ENCODE assay signal across 15 cellular contexts in the genomic region with DNA sequence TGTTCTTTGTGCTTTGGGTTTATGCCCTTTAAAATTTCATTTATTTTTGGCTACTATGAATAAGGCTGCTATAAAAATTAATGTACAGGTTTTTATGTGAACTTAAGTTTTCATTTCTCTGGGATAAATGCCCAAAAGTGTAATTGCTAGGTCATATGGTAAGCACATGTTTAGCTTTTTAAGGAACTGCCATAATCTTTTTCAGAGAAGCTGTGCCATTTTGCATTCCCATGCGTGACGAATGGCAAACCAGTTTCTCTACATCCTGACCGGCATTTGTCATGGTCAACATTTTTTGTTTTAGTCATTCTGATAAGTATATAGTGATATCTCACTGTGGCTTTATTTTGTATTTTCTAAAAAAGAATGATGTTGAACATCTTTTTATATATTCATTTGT.
"Had no signal": no experiment of that assay in that cellular context is flagged by ENCODE, and none has a peak within 500 bp of the region (broad histone marks: within the 10 kb centered on the region; RNA-seq: fewer than 3 reads in every experiment).

No MANE protein-coding gene starts in this region.

- H3K4me3 ChIP-seq: breast epithelium, esophagus squamous epithelium, lung, neural progenitor cell, pancreas, skin epidermis, thoracic aorta, uterus had no signal

- H3K36me3 Mint-ChIP-seq: activated naive CD4-positive, alpha-beta T cell treated with anti-CD3 and anti-CD28 coated beads, Interleukin-2, amount 50 U/mL, for 72 hours; neural progenitor cell had no signal

- DNase-seq: activated T-cell treated with anti-CD3 and anti-CD28 coated beads, Interleukin-2, amount 50 U/mL, for 1 hour; esophagus squamous epithelium; left cardiac atrium; midbrain; pancreas; stimulated activated CD4-positive, alpha-beta T cell treated with anti-CD3 and anti-CD28 coated beads, Interleukin-4, amount 100 ng/mL, for 4 hours; stimulated activated naive CD8-positive, alpha-beta T cell treated with anti-CD3 and anti-CD28 coated beads, Interleukin-15, amount 100 ng/mL, for 72 hours; uterus had no signal

- H3K27ac Mint-ChIP-seq: activated naive CD4-positive, alpha-beta T cell treated with anti-CD3 and anti-CD28 coated beads, Interleukin-2, amount 50 U/mL, for 72 hours; neural progenitor cell; stimulated activated naive CD8-positive, alpha-beta T cell treated with anti-CD3 and anti-CD28 coated beads, Interleukin-15, amount 100 ng/mL, for 72 hours had no signal

- H3K4me1 Mint-ChIP-seq: stimulated activated naive CD8-positive, alpha-beta T cell treated with anti-CD3 and anti-CD28 coated beads, Interleukin-15, amount 100 ng/mL, for 72 hours had no signal

- H3K9me3 Mint-ChIP-seq: neural progenitor cell had no signal

- ATAC-seq: activated CD4-positive, CD25-positive, alpha-beta regulatory T cell treated with anti-CD3 and anti-CD28 coated beads, Interleukin-2, amount 50 U/mL, for 24 hours; activated naive CD4-positive, alpha-beta T cell treated with anti-CD3 and anti-CD28 coated beads, Interleukin-2, amount 50 U/mL, for 72 hours; left cardiac atrium; pancreas; stimulated activated naive CD8-positive, alpha-beta T cell treated with anti-CD3 and anti-CD28 coated beads, Interleukin-15, amount 100 ng/mL, for 72 hours had no signal

- H3K4me3 Mint-ChIP-seq: neural progenitor cell; stimulated activated naive CD8-positive, alpha-beta T cell treated with anti-CD3 and anti-CD28 coated beads, Interleukin-15, amount 100 ng/mL, for 72 hours had no signal

- H3K27me3 Mint-ChIP-seq: stimulated activated naive CD8-positive, alpha-beta T cell treated with anti-CD3 and anti-CD28 coated beads, Interleukin-15, amount 100 ng/mL, for 72 hours had no signal
